In the genomic region with DNA sequence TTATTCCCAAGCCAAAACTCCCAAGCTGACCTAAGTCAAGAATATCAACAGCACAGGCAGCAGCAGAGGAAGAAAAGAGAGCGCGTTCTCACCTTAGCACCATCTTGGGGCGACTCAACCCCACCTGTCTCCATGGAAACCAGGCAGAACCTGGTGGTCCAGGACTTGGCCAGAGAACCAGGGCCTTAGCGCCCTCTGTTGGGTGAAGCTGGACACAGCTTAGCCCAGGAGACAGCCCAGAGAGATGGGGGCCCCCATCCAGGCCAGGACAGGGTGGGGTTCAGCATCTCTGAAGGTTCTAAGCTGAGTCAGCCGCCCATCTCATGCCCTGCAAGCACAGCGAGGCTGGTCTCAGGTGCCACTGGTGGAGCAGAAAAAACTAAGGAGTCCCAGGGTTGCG, we compare ENCODE assay signal across 13 cellular contexts.
DNase-seq lines count a peak whose midpoint lies in the region; FAIRE-seq and TF ChIP-seq lines count a peak whose summit lies in the region.
"Had no signal": no experiment of that assay in that cellular context is flagged by ENCODE, and none has a peak within 500 bp of the region (broad histone marks: within the 10 kb centered on the region; RNA-seq: fewer than 3 reads in every experiment).

No MANE protein-coding gene starts in this region.

- CTCF ChIA-PET in activated naive CD4-positive, alpha-beta T cell treated with anti-CD3 and anti-CD28 coated beads for 36 hours (lab: Charles Lee): interaction anchor here (0.8 kb wide), 1 partner anchor 107 kb away, joined by 3 read pairs; no protein-coding TSS in a partner anchor
- CTCF ChIA-PET in endothelial cell of umbilical vein (lab: Charles Lee): interaction anchor here (0.6 to 1.6 kb wide), 11 partner anchors 8 to 740 kb away, joined by 3 to 14 read pairs (median 3); no protein-coding TSS in a partner anchor
- CTCF ChIA-PET in CD8-positive, alpha-beta memory T cell (lab: Charles Lee): no interaction called here

- H2AFZ ChIP-seq in endothelial cell of umbilical vein (ENCODE audit: low read depth, low read length): no peak overlapping the region

- H3K4me1 Mint-ChIP-seq in activated naive CD4-positive, alpha-beta T cell treated with anti-CD3 and anti-CD28 coated beads for 36 hours (ENCODE audit: low read depth): no peaks in the 10 kb centered on the region
- H3K4me1 Mint-ChIP-seq in CD8-positive, alpha-beta memory T cell: no peaks in the 10 kb centered on the region
- no peaks in the 10 kb centered on the region for H3K4me1 Mint-ChIP-seq in activated T-helper 2 cell treated with anti-CD3 and anti-CD28 coated beads, Interferon-gamma antibody, Interleukin-2, Interleukin-4, amounts not matched to agents 10 μg/mL and 5 μg/mL and 100 μg/mL, durations not matched to agents 14 hours and 24 hours and 36 hours (ENCODE audit: low read depth)

- no peaks in the 10 kb centered on the region for H4K20me1 ChIP-seq in endothelial cell of umbilical vein (replicated peaks; ENCODE audit: control insufficient read depth, extremely low read depth, insufficient read depth, low read length)

- no peaks in the 10 kb centered on the region for H3K4me1 ChIP-seq in endothelial cell of umbilical vein (ENCODE audit: control insufficient read depth, extremely low read depth, insufficient read depth, low read length)
- no peaks in the 10 kb centered on the region for H3K4me1 ChIP-seq in CD8-positive, alpha-beta memory T cell (ENCODE audit: insufficient read depth, low read length)
- H3K4me1 ChIP-seq: vagina had no signal

- no TSS peak for BruUV-seq in endothelial cell of umbilical vein (replicated peaks; lab: Mats Ljungman, UMichigan)

- no peaks in the 10 kb centered on the region for H3K36me3 ChIP-seq in endothelial cell of umbilical vein (ENCODE audit: control insufficient read depth in 2 of 2, extremely low read depth in 1 of 2, insufficient read depth in 2 of 2, low read length in 2 of 2)
- no peaks in the 10 kb centered on the region for H3K36me3 ChIP-seq in CD8-positive, alpha-beta memory T cell (ENCODE audit: insufficient read depth, low read length)
- H3K36me3 ChIP-seq: vagina had no signal

- dilution Hi-C loops in endothelial cell of umbilical vein (cut with MboI; ENCODE audit: extremely low pct_ligation_motif_present, low sequenced_read_pairs): no loop called here

- H3K27ac ChIP-seq in endothelial cell of umbilical vein (ENCODE audit: insufficient read depth, low read depth, low read length): no peak overlapping the region
- H3K27ac ChIP-seq in CD8-positive, alpha-beta memory T cell (ENCODE audit: low read depth, low read length): no peak overlapping the region
- H3K27ac ChIP-seq: vagina had no signal

- H3K27me3 Mint-ChIP-seq in activated naive CD4-positive, alpha-beta T cell treated with anti-CD3 and anti-CD28 coated beads for 36 hours (ENCODE audit: low read depth): peaks cover 5% of the 10 kb centered on the region
- H3K27me3 Mint-ChIP-seq in CD8-positive, alpha-beta memory T cell: peaks cover 7 to 35% of the 10 kb centered on the region in 2 donors
- peaks cover 12% of the 10 kb centered on the region for H3K27me3 Mint-ChIP-seq in activated T-helper 2 cell treated with anti-CD3 and anti-CD28 coated beads, Interferon-gamma antibody, Interleukin-2, Interleukin-4, amounts not matched to agents 10 μg/mL and 5 μg/mL and 100 μg/mL, durations not matched to agents 14 hours and 24 hours and 36 hours (ENCODE audit: low read depth)

- no peak for FAIRE-seq in endothelial cell of umbilical vein (lab: Jason Lieb, UNC)

- TF ChIP-seq CTCF in endothelial cell of umbilical vein (IDR thresholded peaks at IDR 0.05; ENCODE audit: extremely low read depth in 1 of 2, insufficient read depth in 1 of 2, low read depth in 1 of 2, low read length in 2 of 2): peak; percentile 43 to 59

- H3K9me3 Mint-ChIP-seq in activated naive CD4-positive, alpha-beta T cell treated with anti-CD3 and anti-CD28 coated beads for 36 hours: no peaks in the 10 kb centered on the region
- no peaks in the 10 kb centered on the region for H3K9me3 Mint-ChIP-seq in CD8-positive, alpha-beta memory T cell
- no peaks in the 10 kb centered on the region for H3K9me3 Mint-ChIP-seq in activated T-helper 2 cell treated with anti-CD3 and anti-CD28 coated beads, Interferon-gamma antibody, Interleukin-2, Interleukin-4, amounts not matched to agents 10 μg/mL and 5 μg/mL and 100 μg/mL, durations not matched to agents 14 hours and 24 hours and 36 hours
- H3K9me3 Mint-ChIP-seq: T-helper 1 cell treated with Interleukin-12 subunit alpha and Interleukin-12 subunit beta and Interleukin-4 antibody, amounts not matched to agents 30 μg/mL and 1 μg/mL, for 36 hours had no signal

- peak; percentile 15 for DNase-seq in activated naive CD4-positive, alpha-beta T cell treated with anti-CD3 and anti-CD28 coated beads for 36 hours
- no peak for DNase-seq in activated naive CD4-positive, alpha-beta T cell treated with Interleukin-2 at 50 U/mL for 16 hours
- DNase-seq in NAMALWA (ENCODE audit: low spot score): peak; percentile 56
- peak; percentile 2 for DNase-seq in endothelial cell of umbilical vein (ENCODE audit: low read depth, low spot score)
- peak; percentile 6 to 7 for DNase-seq in stimulated activated CD8-positive, alpha-beta memory T cell treated with anti-CD3 and anti-CD28 coated beads, Interleukin-15, amount 100 ng/mL, for 48 hours (ENCODE audit: low read depth in 2 of 2)
- no peak for DNase-seq in CD8-positive, alpha-beta memory T cell
- DNase-seq in NCI-H510A treated with DMSO at 0.1 percent for 48 hours (lab: John Stamatoyannopoulos, UW): no peak
- no peak for DNase-seq in activated T-helper 2 cell treated with anti-CD3 and anti-CD28 coated beads, Interferon-gamma antibody, Interleukin-2, Interleukin-4, amounts not matched to agents 10 μg/mL and 5 μg/mL and 100 μg/mL, durations not matched to agents 14 hours and 24 hours and 36 hours (ENCODE audit: low spot score)
- DNase-seq: effector CD8-positive, alpha-beta T cell; GF-D8; retina had no signal

- H3K9me3 ChIP-seq in endothelial cell of umbilical vein (replicated peaks; ENCODE audit: control insufficient read depth, insufficient read depth, low read length): no peaks in the 10 kb centered on the region
- H3K9me3 ChIP-seq in CD8-positive, alpha-beta memory T cell (ENCODE audit: low read length): no peaks in the 10 kb centered on the region
- H3K9me3 ChIP-seq: vagina had no signal

- H3K9me1 ChIP-seq in endothelial cell of umbilical vein (replicated peaks; ENCODE audit: control insufficient read depth, extremely low read depth, insufficient read depth, low read length): no peaks in the 10 kb centered on the region

- no peak overlapping the region for H3K4me3 Mint-ChIP-seq in activated naive CD4-positive, alpha-beta T cell treated with anti-CD3 and anti-CD28 coated beads for 36 hours
- no peak overlapping the region for H3K4me3 Mint-ChIP-seq in CD8-positive, alpha-beta memory T cell
- no peak overlapping the region for H3K4me3 Mint-ChIP-seq in activated T-helper 2 cell treated with anti-CD3 and anti-CD28 coated beads, Interferon-gamma antibody, Interleukin-2, Interleukin-4, amounts not matched to agents 10 μg/mL and 5 μg/mL and 100 μg/mL, durations not matched to agents 14 hours and 24 hours and 36 hours (ENCODE audit: low read depth)
- H3K4me3 Mint-ChIP-seq: T-helper 1 cell treated with Interleukin-12 subunit alpha and Interleukin-12 subunit beta and Interleukin-4 antibody, amounts not matched to agents 30 μg/mL and 1 μg/mL, for 36 hours had no signal

- TF ChIP-seq POLR2A in endothelial cell of umbilical vein (IDR thresholded peaks at IDR 0.05; ENCODE audit: low read depth, low read length): no peak

- H3K36me3 Mint-ChIP-seq in activated naive CD4-positive, alpha-beta T cell treated with anti-CD3 and anti-CD28 coated beads for 36 hours (ENCODE audit: low read depth): no peaks in the 10 kb centered on the region
- H3K36me3 Mint-ChIP-seq in CD8-positive, alpha-beta memory T cell: no peaks in the 10 kb centered on the region
- no peaks in the 10 kb centered on the region for H3K36me3 Mint-ChIP-seq in activated T-helper 2 cell treated with anti-CD3 and anti-CD28 coated beads, Interferon-gamma antibody, Interleukin-2, Interleukin-4, amounts not matched to agents 10 μg/mL and 5 μg/mL and 100 μg/mL, durations not matched to agents 14 hours and 24 hours and 36 hours (ENCODE audit: low read depth)

- no peak overlapping the region for H3K9ac ChIP-seq in endothelial cell of umbilical vein (replicated peaks; ENCODE audit: extremely low read depth, insufficient read depth, low read length)

- POLR2A ChIA-PET in endothelial cell of umbilical vein (lab: Charles Lee): no interaction called here
- POLR2A ChIA-PET in CD8-positive, alpha-beta memory T cell (lab: Charles Lee): no interaction called here

- H3K4me2 ChIP-seq in endothelial cell of umbilical vein (ENCODE audit: insufficient read depth, low read length): no peak overlapping the region

- intact Hi-C loops in activated naive CD4-positive, alpha-beta T cell treated with anti-CD3 and anti-CD28 coated beads for 36 hours (cut with micrococcal nuclease): loop anchor here (2.0 kb wide), 1 partner anchor 98 kb away; no protein-coding TSS in a partner anchor
- intact Hi-C loops in endothelial cell of umbilical vein (cut with micrococcal nuclease): loop anchor here (1.0 kb wide), 1 partner anchor 99 kb away; no protein-coding TSS in a partner anchor
- intact Hi-C loops in activated T-helper 2 cell treated with anti-CD3 and anti-CD28 coated beads, Interferon-gamma antibody, Interleukin-2, Interleukin-4, amounts not matched to agents 10 μg/mL and 5 μg/mL and 100 μg/mL, durations not matched to agents 14 hours and 24 hours and 36 hours (cut with micrococcal nuclease): loop anchor here (5.0 kb wide), 1 partner anchor 97 kb away; no protein-coding TSS in a partner anchor

- H3K79me2 ChIP-seq in endothelial cell of umbilical vein (ENCODE audit: control insufficient read depth, insufficient read depth, low read length): no peaks in the 10 kb centered on the region

- H3K4me3 ChIP-seq in endothelial cell of umbilical vein (replicated peaks in 1 of 3; ENCODE audit: insufficient read depth in 1 of 3, low read depth in 1 of 3, low read length in 3 of 3): no peak overlapping the region
- no peak overlapping the region for H3K4me3 ChIP-seq in CD8-positive, alpha-beta memory T cell (ENCODE audit: low read length)
- H3K4me3 ChIP-seq: vagina had no signal

- H3K27me3 ChIP-seq in endothelial cell of umbilical vein (ENCODE audit: control insufficient read depth in 2 of 2, insufficient read depth in 2 of 2, low read length in 2 of 2): no peaks in the 10 kb centered on the region
- no peaks in the 10 kb centered on the region for H3K27me3 ChIP-seq in CD8-positive, alpha-beta memory T cell (ENCODE audit: insufficient read depth, low read length, poor library complexity, severe bottlenecking)
- H3K27me3 ChIP-seq: vagina had no signal

- no peak overlapping the region for H3K27ac Mint-ChIP-seq in activated naive CD4-positive, alpha-beta T cell treated with anti-CD3 and anti-CD28 coated beads for 36 hours
- H3K27ac Mint-ChIP-seq in CD8-positive, alpha-beta memory T cell: no peak overlapping the region
- no peak overlapping the region for H3K27ac Mint-ChIP-seq in activated T-helper 2 cell treated with anti-CD3 and anti-CD28 coated beads, Interferon-gamma antibody, Interleukin-2, Interleukin-4, amounts not matched to agents 10 μg/mL and 5 μg/mL and 100 μg/mL, durations not matched to agents 14 hours and 24 hours and 36 hours
- H3K27ac Mint-ChIP-seq: T-helper 1 cell treated with Interleukin-12 subunit alpha and Interleukin-12 subunit beta and Interleukin-4 antibody, amounts not matched to agents 30 μg/mL and 1 μg/mL, for 36 hours had no signal

Comparison
In these comparisons a context has a peak if more than half of its experiments do, and no peak if none do; other contexts are left out.
1. DNase-seq: peak in activated naive CD4-positive, alpha-beta T cell treated with anti-CD3 and anti-CD28 coated beads for 36 hours (single experiment), NAMALWA (single experiment), endothelial cell of umbilical vein (single experiment) and stimulated activated CD8-positive, alpha-beta memory T cell treated with anti-CD3 and anti-CD28 coated beads, Interleukin-15, amount 100 ng/mL, for 48 hours (2 of 2); none in activated naive CD4-positive, alpha-beta T cell treated with Interleukin-2 at 50 U/mL for 16 hours (single experiment), CD8-positive, alpha-beta memory T cell (0 of 5), NCI-H510A treated with DMSO at 0.1 percent for 48 hours (single experiment) and activated T-helper 2 cell treated with anti-CD3 and anti-CD28 coated beads, Interferon-gamma antibody, Interleukin-2, Interleukin-4, amounts not matched to agents 10 μg/mL and 5 μg/mL and 100 μg/mL, durations not matched to agents 14 hours and 24 hours and 36 hours (single experiment).